In genomic region chr3:49020335-49021212, GRCh38 we compare ENCODE assay signal across 8 cellular contexts. TPM values are rescaled to one million over a fixed set of nuclear protein-coding genes. Genes with fewer than 3 reads are reported as not detected.
DNase-seq lines count a peak whose midpoint lies in the region; ATAC-seq and TF ChIP-seq lines count a peak whose summit lies in the region.

No MANE protein-coding gene starts in this region.

- peak overlapping the region; percentile 93 for H3K27ac ChIP-seq in ACC112 (ENCODE audit: low read depth, low read length)
- peak overlapping the region; percentile 99 for H3K27ac ChIP-seq in VCaP
- peak overlapping the region; percentile 97 to 100 (median 99) for H3K27ac ChIP-seq in esophagus squamous epithelium

- no peaks in the 10 kb centered on the region for H3K27me3 ChIP-seq in ACC112 (ENCODE audit: insufficient read depth, low read length)
- H3K27me3 ChIP-seq in esophagus squamous epithelium, result no peaks in the 10 kb centered on the region

- no peaks in the 10 kb centered on the region for H3K9me3 Mint-ChIP-seq in natural killer cell treated with Interleukin-12 subunit alpha and Interleukin-12 subunit beta and Interleukin-15 and Interleukin-18, amount 100 ng/mL, for 72 hours

- H2AFZ ChIP-seq in ACC112 (ENCODE audit: low read length, unreplicated experiment), result no peak overlapping the region

- peak overlapping the region; percentile 93 for H3K4me3 Mint-ChIP-seq in natural killer cell treated with Interleukin-12 subunit alpha and Interleukin-12 subunit beta and Interleukin-15 and Interleukin-18, amount 100 ng/mL, for 72 hours

- peaks cover 15% of the 10 kb centered on the region; the same call in 1 of the 2 replicates for H3K36me3 ChIP-seq in ACC112 (ENCODE audit: insufficient read depth, low read length)
- H3K36me3 ChIP-seq in esophagus squamous epithelium, result peaks cover 18 to 42% (median 25%) of the 10 kb centered on the region in 3 donors

- peak overlapping the region; percentile 86 to 97 for H3K27ac Mint-ChIP-seq in natural killer cell treated with Interleukin-12 subunit alpha and Interleukin-12 subunit beta and Interleukin-15 and Interleukin-18, amount 100 ng/mL, for 72 hours

- H3K4me3 ChIP-seq in ACC112 (ENCODE audit: low read depth, low read length), result peak overlapping the region; percentile 91
- peak overlapping the region; percentile 94 for H3K4me3 ChIP-seq in GM12865 (ENCODE audit: low read depth, low read length)
- H3K4me3 ChIP-seq in esophagus squamous epithelium, result peak overlapping the region; percentile 66 to 99 (median 93)

- peaks cover 4% of the 10 kb centered on the region for H3K36me3 Mint-ChIP-seq in natural killer cell treated with Interleukin-12 subunit alpha and Interleukin-12 subunit beta and Interleukin-15 and Interleukin-18, amount 100 ng/mL, for 72 hours

- intact Hi-C loops in esophagus squamous epithelium (cut with DNase I), result loop anchor here (10.0 kb wide), 1 partner anchor 74 kb away; the partner anchor contains the start of gene QRICH1

- ATAC-seq in HG03280 (IDR thresholded peaks at IDR 0.05; ENCODE audit: unreplicated experiment), result peak; percentile 0
- peak in 1 of 2 donors; percentile 2 for ATAC-seq in natural killer cell treated with Interleukin-12 subunit alpha and Interleukin-12 subunit beta and Interleukin-15 and Interleukin-18, amount 100 ng/mL, for 72 hours

- H3K4me1 ChIP-seq in ACC112 (ENCODE audit: control insufficient read depth, insufficient read depth, low read length, unreplicated experiment) (peaks cover 29% of the 10 kb centered on the region), esophagus squamous epithelium (peaks cover 37 to 75% (median 38%) of the 10 kb centered on the region in 3 donors)

- no peaks in the 10 kb centered on the region for H3K27me3 Mint-ChIP-seq in natural killer cell treated with Interleukin-12 subunit alpha and Interleukin-12 subunit beta and Interleukin-15 and Interleukin-18, amount 100 ng/mL, for 72 hours

- TF ChIP-seq CTCF in GM12865 (IDR thresholded peaks at IDR 0.05; ENCODE audit: insufficient read depth, low read depth, low read length, missing control alignments), result no peak
- no peak for TF ChIP-seq CTCF in VCaP (conservative IDR thresholded peaks at IDR 0.05)
- no peak for TF ChIP-seq CTCF in esophagus squamous epithelium (IDR thresholded peaks at IDR 0.05)

- no peak for TF ChIP-seq POLR2A in esophagus squamous epithelium (IDR thresholded peaks at IDR 0.05)

- H3K9me3 ChIP-seq in esophagus squamous epithelium, result no peaks in the 10 kb centered on the region

- H3K79me2 ChIP-seq in ACC112 (ENCODE audit: control insufficient read depth, insufficient read depth, low read length, unreplicated experiment), result peaks cover 26% of the 10 kb centered on the region

- 0% methylated on average over 5 of the region's 51 CpGs; no CpG with 5 or more reads in 1 of the 2 donors for WGBS in esophagus squamous epithelium, 2 donors

- peaks cover 25 to 26% of the 10 kb centered on the region in 2 donors for H3K4me1 Mint-ChIP-seq in natural killer cell treated with Interleukin-12 subunit alpha and Interleukin-12 subunit beta and Interleukin-15 and Interleukin-18, amount 100 ng/mL, for 72 hours (ENCODE audit: low read depth in 2 of 2)

- DNase-seq in GM12865 (ENCODE audit: low read depth) (peak; percentile 75), esophagus squamous epithelium (lab: John Stamatoyannopoulos, UW) (no peak), medulla oblongata (ENCODE audit: extremely low spot score) (no peak), occipital lobe (lab: John Stamatoyannopoulos, UW) (no peak)
- peak; percentile 80 for DNase-seq in natural killer cell treated with Interleukin-12 subunit alpha and Interleukin-12 subunit beta and Interleukin-15 and Interleukin-18, amount 100 ng/mL, for 72 hours (ENCODE audit: low spot score)

RNA-seq across cellular contexts. Expression of gene NDUFAF3, which starts 1.3 kb away (rescaled TPM):
- total RNA-seq in esophagus squamous epithelium (10 to 100 TPM; 50.8 to 88.1 (median 54.1) TPM), occipital lobe (33.4 TPM)
- 100 to 1,000 TPM in 1 of 2 donors, 10 to 100 TPM in 1; 91.4 to 106 TPM for total RNA-seq in natural killer cell treated with Interleukin-12 subunit alpha and Interleukin-12 subunit beta and Interleukin-15 and Interleukin-18, amount 100 ng/mL, for 72 hours

RNA-seq across cellular contexts. Expression of gene DALRD3, which starts 2.2 kb away (rescaled TPM):
- total RNA-seq in esophagus squamous epithelium, result 10 to 100 TPM; 34.4 to 42.4 (median 37.1) TPM
- 10 to 100 TPM; 20.6 to 24.2 TPM for total RNA-seq in natural killer cell treated with Interleukin-12 subunit alpha and Interleukin-12 subunit beta and Interleukin-15 and Interleukin-18, amount 100 ng/mL, for 72 hours
- total RNA-seq in occipital lobe, result 47.4 TPM

RNA-seq across cellular contexts. Expression of gene IMPDH2, which starts 8.6 kb away (rescaled TPM):
- total RNA-seq in esophagus squamous epithelium (100 to 1,000 TPM; 123 to 278 (median 200) TPM), occipital lobe (190 TPM)
- total RNA-seq in natural killer cell treated with Interleukin-12 subunit alpha and Interleukin-12 subunit beta and Interleukin-15 and Interleukin-18, amount 100 ng/mL, for 72 hours, result 100 to 1,000 TPM; 198 to 454 TPM

RNA-seq across cellular contexts. Expression of gene WDR6, which starts 13.4 kb away (rescaled TPM):
- total RNA-seq in esophagus squamous epithelium, result 10 to 100 TPM; 27.4 to 78.0 (median 37.6) TPM
- 100 to 1,000 TPM; 128 to 222 TPM for total RNA-seq in natural killer cell treated with Interleukin-12 subunit alpha and Interleukin-12 subunit beta and Interleukin-15 and Interleukin-18, amount 100 ng/mL, for 72 hours
- 85.6 TPM for total RNA-seq in occipital lobe

RNA-seq across cellular contexts. Expression of gene P4HTM, which starts 30.5 kb away (rescaled TPM):
- total RNA-seq in esophagus squamous epithelium, result 10 to 100 TPM in 3 of 4 donors, 1 to 10 TPM in 1; 5.7 to 28.1 (median 16.7) TPM
- 10 to 100 TPM; 23.2 to 34.7 TPM for total RNA-seq in natural killer cell treated with Interleukin-12 subunit alpha and Interleukin-12 subunit beta and Interleukin-15 and Interleukin-18, amount 100 ng/mL, for 72 hours
- 53.0 TPM for total RNA-seq in occipital lobe

Comparison
In these comparisons a context has a peak if more than half of its experiments do, and no peak if none do; other contexts are left out.
1. DNase-seq: peak in GM12865 (single experiment) and natural killer cell treated with Interleukin-12 subunit alpha and Interleukin-12 subunit beta and Interleukin-15 and Interleukin-18, amount 100 ng/mL, for 72 hours (single experiment); none in esophagus squamous epithelium (single experiment), medulla oblongata (single experiment) and occipital lobe (single experiment).
2. Peak in every context shown above with its lines, with median percentiles within 50 percentile points of each other: H3K27ac ChIP-seq and H3K4me3 ChIP-seq.